8 cellular contexts compared by ENCODE assay signal in the genomic region with DNA sequence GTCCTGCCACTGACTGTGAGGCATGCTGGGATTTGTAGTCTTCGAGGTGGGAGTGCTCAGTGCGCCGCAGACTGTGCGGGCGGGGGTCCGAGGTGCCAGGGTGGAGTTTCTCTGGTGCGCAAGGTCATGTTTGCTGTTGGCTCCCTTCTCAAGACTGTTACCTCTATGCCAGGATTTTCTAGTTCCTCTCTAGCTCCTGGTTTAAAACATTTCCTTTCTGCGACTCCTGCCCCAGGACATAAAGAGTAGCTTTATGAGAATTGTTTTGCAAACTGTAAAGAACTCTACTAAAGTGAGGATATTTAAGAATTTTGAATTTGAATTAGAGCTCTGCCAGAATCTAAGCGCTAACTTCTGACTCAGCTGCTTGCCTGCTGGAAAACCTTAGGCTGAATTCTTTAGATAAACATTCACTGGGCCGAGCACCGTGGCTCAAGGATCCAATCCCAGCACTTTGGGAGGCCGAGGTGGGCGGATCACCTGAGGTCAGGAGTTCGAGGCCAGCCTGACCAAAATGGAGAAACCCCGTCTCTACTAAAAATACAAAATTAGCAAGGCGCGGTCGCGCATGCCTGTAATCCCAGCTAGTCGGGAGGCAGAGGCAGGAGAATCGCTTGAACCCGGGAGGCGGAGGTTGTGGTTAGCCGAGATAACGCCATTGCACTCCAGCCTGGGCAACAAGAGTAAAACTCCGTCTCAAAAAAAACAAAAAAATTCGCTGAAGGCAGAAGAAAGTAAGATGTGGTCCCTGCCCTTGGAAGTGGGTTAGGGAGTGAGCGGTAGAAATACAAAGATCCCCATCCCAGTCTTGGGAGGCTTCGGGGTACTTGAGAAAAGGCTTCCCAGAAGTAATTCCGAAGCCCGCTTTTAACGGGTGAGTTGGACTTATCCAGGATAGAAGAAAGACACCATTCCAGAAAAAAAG. TPM values are rescaled to one million over a fixed set of nuclear protein-coding genes. Genes with fewer than 3 reads are reported as not detected.
DNase-seq lines count a peak whose midpoint lies in the region; ATAC-seq and TF ChIP-seq lines count a peak whose summit lies in the region.

No MANE protein-coding gene starts in this region.

- H3K4me3 Mint-ChIP-seq in T-helper 1 cell treated with Interleukin-12 subunit alpha and Interleukin-12 subunit beta and Interleukin-4 antibody, amounts not matched to agents 30 μg/mL and 1 μg/mL, for 36 hours = peak overlapping the region; percentile 93
- H3K4me3 Mint-ChIP-seq in stimulated activated memory B cell treated with anti-CD40 and anti-IgM and Interleukin-4, amounts not matched to agents 10 μg/mL and 1 μg/mL and 100 μg/mL, for 72 hours = peak overlapping the region; percentile 81

- H3K27me3 ChIP-seq in adrenal gland = no peaks in the 10 kb centered on the region

- H3K27ac ChIP-seq in adrenal gland = peak overlapping the region; percentile 99 to 100 (median 99)

- H3K9me3 ChIP-seq in adrenal gland (replicated peaks in 1 of 3) (no peaks in the 10 kb centered on the region), iPS-18c (ENCODE audit: control insufficient read depth, insufficient read depth, low read length) (peaks cover 2% of the 10 kb centered on the region)

- peaks cover 18 to 22% of the 10 kb centered on the region in 2 donors for H3K4me1 ChIP-seq in adrenal gland (replicated peaks in 1 of 2)

- TF ChIP-seq CTCF in adrenal gland (IDR thresholded peaks at IDR 0.05) = peak in 1 of 6 experiments; percentile 10

- DNase-seq in T-helper 1 cell = no peak
- peak; percentile 89 to 95 for DNase-seq in Kasumi-1 (lab: John Stamatoyannopoulos, UW)
- peak; percentile 53 to 98 (median 74) for DNase-seq in adrenal gland
- no peak for DNase-seq in activated gamma-delta T cell treated with Interleukin-2 at 50 U/mL for 16 hours

- no peaks in the 10 kb centered on the region for H3K9me3 Mint-ChIP-seq in T-helper 1 cell treated with Interleukin-12 subunit alpha and Interleukin-12 subunit beta and Interleukin-4 antibody, amounts not matched to agents 30 μg/mL and 1 μg/mL, for 36 hours
- H3K9me3 Mint-ChIP-seq in stimulated activated memory B cell treated with anti-CD40 and anti-IgM and Interleukin-4, amounts not matched to agents 10 μg/mL and 1 μg/mL and 100 μg/mL, for 72 hours = no peaks in the 10 kb centered on the region

- 35 to 43% (median 42%) methylated on average over 29 to 32 of the region's 32 CpGs for WGBS in adrenal gland, 4 donors

- H3K36me3 ChIP-seq in adrenal gland (replicated peaks in 1 of 2) = no peaks in the 10 kb centered on the region

- peaks cover 2% of the 10 kb centered on the region for H3K36me3 Mint-ChIP-seq in T-helper 1 cell treated with Interleukin-12 subunit alpha and Interleukin-12 subunit beta and Interleukin-4 antibody, amounts not matched to agents 30 μg/mL and 1 μg/mL, for 36 hours (ENCODE audit: low read depth)
- H3K36me3 Mint-ChIP-seq in stimulated activated memory B cell treated with anti-CD40 and anti-IgM and Interleukin-4, amounts not matched to agents 10 μg/mL and 1 μg/mL and 100 μg/mL, for 72 hours = no peaks in the 10 kb centered on the region

- peaks cover 6% of the 10 kb centered on the region for H3K27me3 Mint-ChIP-seq in T-helper 1 cell treated with Interleukin-12 subunit alpha and Interleukin-12 subunit beta and Interleukin-4 antibody, amounts not matched to agents 30 μg/mL and 1 μg/mL, for 36 hours (ENCODE audit: low read depth)
- H3K27me3 Mint-ChIP-seq in stimulated activated memory B cell treated with anti-CD40 and anti-IgM and Interleukin-4, amounts not matched to agents 10 μg/mL and 1 μg/mL and 100 μg/mL, for 72 hours = no peaks in the 10 kb centered on the region

- H3K4me3 ChIP-seq in adrenal gland = peak overlapping the region in 1 of 4 donors; percentile 93
- H3K4me3 ChIP-seq in iPS-18c (ENCODE audit: insufficient read depth, low read depth, low read length) = peak overlapping the region; percentile 89; the same call in 1 of the 2 replicates

- H3K4me1 Mint-ChIP-seq in T-helper 1 cell treated with Interleukin-12 subunit alpha and Interleukin-12 subunit beta and Interleukin-4 antibody, amounts not matched to agents 30 μg/mL and 1 μg/mL, for 36 hours (ENCODE audit: low read depth) = peaks cover 19% of the 10 kb centered on the region
- peaks cover 19% of the 10 kb centered on the region for H3K4me1 Mint-ChIP-seq in stimulated activated memory B cell treated with anti-CD40 and anti-IgM and Interleukin-4, amounts not matched to agents 10 μg/mL and 1 μg/mL and 100 μg/mL, for 72 hours

- ATAC-seq in stimulated activated memory B cell treated with anti-CD40 and anti-IgM and Interleukin-4, amounts not matched to agents 10 μg/mL and 1 μg/mL and 100 μg/mL, for 72 hours = no peak
- ATAC-seq in GM18868 (IDR thresholded peaks at IDR 0.05; ENCODE audit: unreplicated experiment) = no peak

- intact Hi-C loops in adrenal gland (cut with DNase I) = no loop called here

- no peak for TF ChIP-seq POLR2A in adrenal gland (IDR thresholded peaks at IDR 0.05)

- H3K27ac Mint-ChIP-seq in T-helper 1 cell treated with Interleukin-12 subunit alpha and Interleukin-12 subunit beta and Interleukin-4 antibody, amounts not matched to agents 30 μg/mL and 1 μg/mL, for 36 hours = peak overlapping the region; percentile 100
- H3K27ac Mint-ChIP-seq in stimulated activated memory B cell treated with anti-CD40 and anti-IgM and Interleukin-4, amounts not matched to agents 10 μg/mL and 1 μg/mL and 100 μg/mL, for 72 hours = peak overlapping the region; percentile 100

RNA-seq across cellular contexts. Expression of gene USP48, which starts 1.0 kb away (rescaled TPM):
- total RNA-seq in adrenal gland = 100 to 1,000 TPM in 5 of 8 donors, 10 to 100 TPM in 3; 35.9 to 156 (median 112) TPM
- polyA plus RNA-seq in adrenal gland = 10 to 100 TPM; 47.5 to 95.8 (median 56.9) TPM

RNA-seq across cellular contexts. Expression of gene LDLRAD2, which starts 28.1 kb away (rescaled TPM):
- total RNA-seq in adrenal gland = 1 to 10 TPM in 4 of 8 donors, under 1 TPM in 3, not detected in 1; 0.35 to 1.7 (median 1.1) TPM
- polyA plus RNA-seq in adrenal gland = 1 to 10 TPM in 2 of 3 donors, under 1 TPM in 1; 0.16 to 9.4 (median 5.4) TPM

Comparison
In these comparisons a context has a peak if more than half of its experiments do, and no peak if none do; other contexts are left out.
1. DNase-seq: peak in Kasumi-1 (2 of 2) and adrenal gland (7 of 7); none in T-helper 1 cell (0 of 5) and activated gamma-delta T cell treated with Interleukin-2 at 50 U/mL for 16 hours (single experiment).